ENCODE assay signal across 22 cellular contexts in genomic region chr4:7922466-7922865, GRCh38.
"Had no signal": no experiment of that assay in that cellular context is flagged by ENCODE, and none has a peak within 500 bp of the region (broad histone marks: within the 10 kb centered on the region; RNA-seq: fewer than 3 reads in every experiment).

No MANE protein-coding gene starts in this region.

- ATAC-seq: gastrocnemius medialis; heart left ventricle; left lobe of liver; natural killer cell; pancreas; right lobe of liver; stimulated activated naive CD8-positive, alpha-beta T cell treated with anti-CD3 and anti-CD28 coated beads, Interleukin-15, amount 100 ng/mL, for 72 hours had no signal

- H3K36me3 ChIP-seq: gastrocnemius medialis, heart left ventricle, pancreas, right lobe of liver, suprapubic skin, transverse colon had no signal

- H3K4me1 Mint-ChIP-seq: memory B cell had no signal

- H3K4me1 ChIP-seq: gastrocnemius medialis, pancreas, right lobe of liver, suprapubic skin had no signal

- H3K27me3 Mint-ChIP-seq: progenitor cell of endocrine pancreas had no signal

- H3K4me3 ChIP-seq: dorsolateral prefrontal cortex, gastrocnemius medialis, heart left ventricle, hepatocyte, lung, pancreas, right lobe of liver, suprapubic skin, transverse colon had no signal

- H3K9me3 Mint-ChIP-seq: memory B cell; stimulated activated naive CD8-positive, alpha-beta T cell treated with anti-CD3 and anti-CD28 coated beads, Interleukin-15, amount 100 ng/mL, for 72 hours had no signal

- H3K27ac Mint-ChIP-seq: memory B cell; natural killer cell; progenitor cell of endocrine pancreas; stimulated activated naive CD8-positive, alpha-beta T cell treated with anti-CD3 and anti-CD28 coated beads, Interleukin-15, amount 100 ng/mL, for 72 hours had no signal

- H3K4me3 Mint-ChIP-seq: memory B cell; natural killer cell; stimulated activated naive CD8-positive, alpha-beta T cell treated with anti-CD3 and anti-CD28 coated beads, Interleukin-15, amount 100 ng/mL, for 72 hours had no signal

- H3K9me3 ChIP-seq: gastrocnemius medialis, heart left ventricle, pancreas, right lobe of liver, suprapubic skin, transverse colon had no signal

- H3K36me3 Mint-ChIP-seq: memory B cell, natural killer cell had no signal

- H3K4me2 ChIP-seq: hepatocyte had no signal

- H3K27ac ChIP-seq: dorsolateral prefrontal cortex, gastrocnemius medialis, heart left ventricle, hepatocyte, pancreas, right lobe of liver, suprapubic skin, transverse colon had no signal

- DNase-seq: dorsolateral prefrontal cortex; effector CD4-positive, alpha-beta T cell; foreskin fibroblast; gastrocnemius medialis; heart left ventricle; kidney; natural killer cell; occipital lobe; pancreas; right lobe of liver; small intestine; stimulated activated CD4-positive, alpha-beta T cell treated with anti-CD3 and anti-CD28 coated beads, Interleukin-15, amount 100 ng/mL, for 24 hours; stimulated activated CD4-positive, alpha-beta T cell treated with anti-CD3 and anti-CD28 coated beads, Interleukin-2, amount 100 ng/mL, for 48 hours; stimulated activated naive CD4-positive, alpha-beta T cell; stimulated activated naive CD8-positive, alpha-beta T cell treated with anti-CD3 and anti-CD28 coated beads, Interleukin-15, amount 100 ng/mL, for 72 hours; transverse colon had no signal

- H3K27me3 ChIP-seq: dorsolateral prefrontal cortex, gastrocnemius medialis, heart left ventricle, hepatocyte, pancreas, right lobe of liver, suprapubic skin, transverse colon had no signal

- H2AFZ ChIP-seq: hepatocyte had no signal
